17 cellular contexts compared by ENCODE assay signal in the genomic region with DNA sequence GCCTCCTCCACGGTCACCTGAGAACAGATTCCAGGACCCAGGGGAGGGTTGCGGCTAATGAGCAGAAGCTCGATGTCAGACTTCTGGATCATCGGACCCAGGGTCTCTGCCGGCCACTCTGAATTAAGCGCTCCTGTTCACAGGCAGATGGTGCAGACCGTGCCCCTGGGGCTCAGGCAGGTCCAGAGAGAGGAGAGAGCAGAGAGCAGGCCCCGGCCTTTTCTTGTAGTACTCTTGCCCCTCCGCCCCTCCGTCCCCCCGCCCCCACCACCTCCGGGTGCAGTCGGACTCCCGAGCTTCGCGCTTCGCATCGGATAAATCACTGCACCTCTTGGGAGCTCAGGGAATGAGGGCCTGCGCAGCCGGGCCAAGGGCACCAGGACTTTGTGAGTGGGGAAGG.
"Had no signal": no experiment of that assay in that cellular context is flagged by ENCODE, and none has a peak within 500 bp of the region (broad histone marks: within the 10 kb centered on the region; RNA-seq: fewer than 3 reads in every experiment).

No MANE protein-coding gene starts in this region.

- H3K4me3 Mint-ChIP-seq: activated CD4-positive, alpha-beta memory T cell treated with anti-CD3 and anti-CD28 coated beads for 36 hours; activated CD8-positive, alpha-beta memory T cell treated with anti-CD3 and anti-CD28 coated beads, Interleukin-2, amount 10 ng/mL, durations not matched to agents 7 days and 5 days; activated naive CD4-positive, alpha-beta T cell treated with anti-CD3 and anti-CD28 coated beads for 36 hours; activated naive CD8-positive, alpha-beta T cell treated with anti-CD3 and anti-CD28 coated beads, Interleukin-2, amount 50 U/mL, for 24 hours had no signal

- DNase-seq: activated CD4-positive, alpha-beta memory T cell treated with anti-CD3 and anti-CD28 coated beads for 36 hours; activated CD8-positive, alpha-beta memory T cell treated with anti-CD3 and anti-CD28 coated beads, Interleukin-2, amount 10 ng/mL, durations not matched to agents 7 days and 5 days; activated naive CD4-positive, alpha-beta T cell treated with anti-CD3 and anti-CD28 coated beads for 36 hours; activated naive CD8-positive, alpha-beta T cell treated with anti-CD3 and anti-CD28 coated beads, Interleukin-2, amount 50 U/mL, for 24 hours; activated T-cell treated with anti-CD3 and anti-CD28 coated beads, Interleukin-2, amount 50 U/mL, for 1 hour; aorta; dermis blood vessel endothelial cell; foreskin melanocyte; naive B cell; stimulated activated naive CD8-positive, alpha-beta T cell treated with anti-CD3 and anti-CD28 coated beads, Interleukin-15, Interleukin-2, amounts not matched to agents 100 U/mL and 50 U/mL, for 24 hours; upper lobe of left lung had no signal

- H3K36me3 ChIP-seq: breast epithelium, right atrium auricular region, suprapubic skin, upper lobe of left lung had no signal

- ATAC-seq: activated CD8-positive, alpha-beta memory T cell treated with anti-CD3 and anti-CD28 coated beads, Interleukin-2, amount 10 ng/mL, durations not matched to agents 7 days and 5 days; activated naive CD8-positive, alpha-beta T cell treated with anti-CD3 and anti-CD28 coated beads, Interleukin-2, amount 50 U/mL, for 24 hours; left colon; stimulated activated naive CD8-positive, alpha-beta T cell treated with anti-CD3 and anti-CD28 coated beads, Interleukin-15, Interleukin-2, amounts not matched to agents 100 U/mL and 50 U/mL, for 24 hours had no signal

- H3K27ac ChIP-seq: breast epithelium, epithelial cell of prostate, right atrium auricular region, suprapubic skin, upper lobe of left lung had no signal

- H3K4me1 Mint-ChIP-seq: activated CD8-positive, alpha-beta memory T cell treated with anti-CD3 and anti-CD28 coated beads, Interleukin-2, amount 10 ng/mL, durations not matched to agents 7 days and 5 days; activated naive CD8-positive, alpha-beta T cell treated with anti-CD3 and anti-CD28 coated beads, Interleukin-2, amount 50 U/mL, for 24 hours had no signal

- H3K9me3 Mint-ChIP-seq: activated CD4-positive, alpha-beta memory T cell treated with anti-CD3 and anti-CD28 coated beads for 36 hours; activated naive CD4-positive, alpha-beta T cell treated with anti-CD3 and anti-CD28 coated beads for 36 hours; activated naive CD8-positive, alpha-beta T cell treated with anti-CD3 and anti-CD28 coated beads, Interleukin-2, amount 50 U/mL, for 24 hours; activated T-helper 2 cell treated with anti-CD3 and anti-CD28 coated beads, Interferon-gamma antibody, Interleukin-2, Interleukin-4, amounts not matched to agents 10 μg/mL and 5 μg/mL and 100 μg/mL, durations not matched to agents 14 hours and 24 hours and 36 hours had no signal

- H3K9me3 ChIP-seq: breast epithelium, right atrium auricular region, suprapubic skin, upper lobe of left lung had no signal

- H3K4me1 ChIP-seq: breast epithelium had no signal

- H3K27me3 ChIP-seq: breast epithelium, right atrium auricular region, upper lobe of left lung had no signal

- H3K36me3 Mint-ChIP-seq: activated CD4-positive, alpha-beta memory T cell treated with anti-CD3 and anti-CD28 coated beads for 36 hours; activated CD8-positive, alpha-beta memory T cell treated with anti-CD3 and anti-CD28 coated beads, Interleukin-2, amount 10 ng/mL, durations not matched to agents 7 days and 5 days; naive B cell had no signal

- H3K27ac Mint-ChIP-seq: activated CD4-positive, alpha-beta memory T cell treated with anti-CD3 and anti-CD28 coated beads for 36 hours; activated CD8-positive, alpha-beta memory T cell treated with anti-CD3 and anti-CD28 coated beads, Interleukin-2, amount 10 ng/mL, durations not matched to agents 7 days and 5 days; activated naive CD4-positive, alpha-beta T cell treated with anti-CD3 and anti-CD28 coated beads for 36 hours; activated naive CD8-positive, alpha-beta T cell treated with anti-CD3 and anti-CD28 coated beads, Interleukin-2, amount 50 U/mL, for 24 hours; activated T-helper 2 cell treated with anti-CD3 and anti-CD28 coated beads, Interferon-gamma antibody, Interleukin-2, Interleukin-4, amounts not matched to agents 10 μg/mL and 5 μg/mL and 100 μg/mL, durations not matched to agents 14 hours and 24 hours and 36 hours; naive B cell had no signal

- H3K4me3 ChIP-seq: breast epithelium, right atrium auricular region, suprapubic skin, upper lobe of left lung had no signal
